17 cellular contexts compared by ENCODE assay signal in the genomic region with DNA sequence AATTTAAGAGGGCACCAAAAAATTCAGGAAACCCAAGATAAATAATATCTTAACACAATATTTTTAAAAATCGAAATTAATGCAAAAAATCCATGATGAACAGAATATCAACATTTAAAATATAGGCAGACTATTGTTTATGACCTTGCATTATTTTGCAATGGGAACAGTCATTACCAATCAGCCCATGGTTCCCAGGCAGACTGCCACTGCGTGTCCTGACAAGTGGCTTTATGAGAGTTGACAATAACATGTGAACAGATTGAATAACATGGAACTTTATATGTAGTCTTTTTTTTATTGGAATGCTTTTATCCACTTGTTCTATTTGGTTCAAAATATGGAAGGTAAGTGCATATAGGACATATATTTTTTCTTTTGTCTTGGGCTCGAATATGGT. TPM values are rescaled to one million over a fixed set of nuclear protein-coding genes. Genes with fewer than 3 reads are reported as not detected.
A peak's percentile ranks its signal among the peaks of the same experiment; 100 is the strongest.
DNase-seq lines count a peak whose midpoint lies in the region; ATAC-seq and TF ChIP-seq lines count a peak whose summit lies in the region.
"Had no signal": no experiment of that assay in that cellular context is flagged by ENCODE, and none has a peak within 500 bp of the region (broad histone marks: within the 10 kb centered on the region; RNA-seq: fewer than 3 reads in every experiment).

No MANE protein-coding gene starts in this region.

- 64% methylated on average over 3 of the region's 3 CpGs for WGBS in suprapubic skin

- H3K36me3 Mint-ChIP-seq in immature natural killer cell = peaks cover 0 to 3% (median 0%) of the 10 kb centered on the region in 3 donors
- H3K36me3 Mint-ChIP-seq: mesothelial cell of epicardium had no signal

- H3K36me3 ChIP-seq in HEK293 (ENCODE audit: control insufficient read depth in 2 of 2, insufficient read depth in 1 of 2, low read length in 2 of 2) (no peaks in the 10 kb centered on the region), adipocyte (ENCODE audit: control insufficient read depth, insufficient read depth, low read length, severe bottlenecking) (no peaks in the 10 kb centered on the region), suprapubic skin (no peaks in the 10 kb centered on the region)

- no peak for TF ChIP-seq POLR2A in suprapubic skin (IDR thresholded peaks at IDR 0.05)

- CTCF ChIA-PET in HEK293 (lab: Yijun Ruan, JAX) = interaction anchor here (0.7 to 5.6 kb wide), 6 partner anchors 11 to 42 kb away, joined by 3 to 30 read pairs (median 16); no protein-coding TSS in a partner anchor

- H3K9me3 ChIP-seq in HEK293 (ENCODE audit: control insufficient read depth, insufficient read depth, low read depth, low read length) (no peaks in the 10 kb centered on the region), adipocyte (ENCODE audit: control insufficient read depth, low read length) (no peaks in the 10 kb centered on the region), suprapubic skin (no peaks in the 10 kb centered on the region)

- peaks cover 0 to 7% (median 2%) of the 10 kb centered on the region in 3 donors for H3K27me3 Mint-ChIP-seq in immature natural killer cell (ENCODE audit: low read depth in 3 of 3)

- no peak overlapping the region for H3K4me3 Mint-ChIP-seq in immature natural killer cell
- H3K4me3 Mint-ChIP-seq: activated CD4-positive, alpha-beta T cell treated with anti-CD3 and anti-CD28 coated beads, Interleukin-2, amount 10 ng/mL, durations not matched to agents 24 days and 14 days; effector memory CD8-positive, alpha-beta T cell; mesothelial cell of epicardium had no signal

- 0 out of 2 replicates have a peak, but pooled peaks cover 6% of the 10 kb centered on the region for H3K4me1 ChIP-seq in HEK293 (ENCODE audit: control insufficient read depth, insufficient read depth, low read length)
- peaks cover 37% of the 10 kb centered on the region for H3K4me1 ChIP-seq in adipocyte (ENCODE audit: control insufficient read depth, insufficient read depth, low read length)
- H3K4me1 ChIP-seq in suprapubic skin = peaks cover 52% of the 10 kb centered on the region

- DNase-seq in adipocyte (ENCODE audit: low read depth) = peak; percentile 25
- DNase-seq in fibroblast of mammary gland (ENCODE audit: low read depth) = peak; percentile 27
- no peak for DNase-seq in suprapubic skin (ENCODE audit: low spot score in 2 of 2)
- no peak for DNase-seq in immature natural killer cell
- DNase-seq in HCEC 1CT = no peak
- DNase-seq: activated CD4-positive, alpha-beta T cell treated with anti-CD3 and anti-CD28 coated beads, Interleukin-2, amount 10 ng/mL, durations not matched to agents 24 days and 14 days; activated CD8-positive, alpha-beta memory T cell treated with anti-CD3 and anti-CD28 coated beads, Interleukin-2, amount 50 U/mL, for 4 hours; activated naive CD4-positive, alpha-beta T cell; DMS53; effector memory CD8-positive, alpha-beta T cell; NCI-H1417 treated with DMSO at 0.1 percent for 48 hours; NCI-H2227 treated with DMSO at 0.1 percent for 48 hours; retina; stimulated activated CD4-positive, alpha-beta T cell treated with anti-CD3 and anti-CD28 coated beads, Interleukin-2, amount 100 ng/mL, for 24 hours had no signal

- H3K9me3 Mint-ChIP-seq in immature natural killer cell = no peaks in the 10 kb centered on the region
- H3K9me3 Mint-ChIP-seq: activated CD4-positive, alpha-beta T cell treated with anti-CD3 and anti-CD28 coated beads, Interleukin-2, amount 10 ng/mL, durations not matched to agents 24 days and 14 days; effector memory CD8-positive, alpha-beta T cell had no signal

- peaks cover 20 to 23% of the 10 kb centered on the region in 2 donors for H3K4me1 Mint-ChIP-seq in immature natural killer cell

- ATAC-seq in HG02973 (IDR thresholded peaks at IDR 0.05; ENCODE audit: unreplicated experiment) = no peak
- ATAC-seq: effector memory CD8-positive, alpha-beta T cell had no signal

- TF ChIP-seq EP300 in suprapubic skin (IDR thresholded peaks at IDR 0.05) = no peak

- H3K9ac ChIP-seq in adipocyte (ENCODE audit: low read length) = no peak overlapping the region

- no peak overlapping the region for H3K27ac ChIP-seq in HEK293 (ENCODE audit: extremely low read depth, low read depth, low read length)
- peak overlapping the region; percentile 92 for H3K27ac ChIP-seq in suprapubic skin

- H3K4me3 ChIP-seq in HEK293 (ENCODE audit: low read depth, low read length) (no peak overlapping the region), adipocyte (ENCODE audit: low read length) (no peak overlapping the region), fibroblast of mammary gland (ENCODE audit: control insufficient read depth, low read depth, low read length) (no peak overlapping the region), suprapubic skin (no peak overlapping the region)

- TF ChIP-seq CTCF in HEK293 (tag by site-specific recombination; IDR thresholded peaks at IDR 0.05) (no peak), fibroblast of mammary gland (conservative IDR thresholded peaks at IDR 0.05; ENCODE audit: control insufficient read depth, insufficient read depth, low read depth, low read length) (no peak), suprapubic skin (IDR thresholded peaks at IDR 0.05) (no peak)

- peak overlapping the region in 3 of 6 donors; percentile 11 to 50 (median 11) for H3K27ac Mint-ChIP-seq in immature natural killer cell
- H3K27ac Mint-ChIP-seq: activated CD4-positive, alpha-beta T cell treated with anti-CD3 and anti-CD28 coated beads, Interleukin-2, amount 10 ng/mL, durations not matched to agents 24 days and 14 days; effector memory CD8-positive, alpha-beta T cell; mesothelial cell of epicardium had no signal

- H3K27me3 ChIP-seq in adipocyte (replicated peaks; ENCODE audit: control insufficient read depth, insufficient read depth, low read length) = no peaks in the 10 kb centered on the region
- H3K27me3 ChIP-seq in suprapubic skin = no peaks in the 10 kb centered on the region

- POLR2A ChIA-PET in HEK293 (lab: Yijun Ruan, JAX) = interaction anchor here (1.1 kb wide), 1 partner anchor 11 kb away, joined by 3 read pairs; no protein-coding TSS in a partner anchor

TF ChIP-seq in HEK293, 187 proteins besides CTCF, POLR2A, EP300 and RAD21:
- TF ChIP-seq ZEB2 (tag by site-specific recombination; IDR thresholded peaks at IDR 0.05) = no peak
- no peak for TF ChIP-seq ZNF510 (tag by site-specific recombination; IDR thresholded peaks at IDR 0.05; ENCODE audit: insufficient replicate concordance)
- TF ChIP-seq ZBTB8A (tag by site-specific recombination; IDR thresholded peaks at IDR 0.05) = 0 out of 2 replicates have a peak, but pooled peaks have one; percentile 19
- TF ChIP-seq ZNF341 (tag by site-specific recombination; IDR thresholded peaks at IDR 0.05; ENCODE audit: low read depth) = no peak
- TF ChIP-seq MZF1 (tag by site-specific recombination; IDR thresholded peaks at IDR 0.05; ENCODE audit: borderline replicate concordance) = no peak
- TF ChIP-seq ATF2 (tag by site-specific recombination; IDR thresholded peaks at IDR 0.05; ENCODE audit: low read depth) = no peak

RNA-seq across cellular contexts. Expression of gene AVPI1, which starts 3.1 kb away (rescaled TPM):
- 100 to 1,000 TPM; 118 to 178 (median 142) TPM for total RNA-seq in suprapubic skin
- polyA plus RNA-seq in immature natural killer cell = 10 to 100 TPM in 1 of 3 donors, 1 to 10 TPM in 2; 3.0 to 14.1 (median 4.4) TPM

RNA-seq across cellular contexts. Expression of gene MARVELD1, which starts 23.4 kb away (rescaled TPM):
- 10 to 100 TPM; 25.8 to 36.7 (median 31.0) TPM for total RNA-seq in suprapubic skin
- polyA plus RNA-seq in immature natural killer cell = 1 to 10 TPM in 1 of 3 donors, under 1 TPM in 1, not detected in 1; 0.19 to 1.0 TPM

RNA-seq across cellular contexts. Expression of gene ZFYVE27, which starts 46.8 kb away (rescaled TPM):
- total RNA-seq in suprapubic skin = 10 to 100 TPM; 25.8 to 60.5 (median 39.6) TPM
- polyA plus RNA-seq in immature natural killer cell = 10 to 100 TPM; 20.0 to 31.8 (median 26.1) TPM

RNA-seq across cellular contexts. Expression of gene PI4K2A, which starts 49.7 kb away (rescaled TPM):
- 10 to 100 TPM; 13.2 to 24.0 (median 20.9) TPM for total RNA-seq in suprapubic skin
- polyA plus RNA-seq in immature natural killer cell = 10 to 100 TPM; 12.6 to 19.6 (median 17.6) TPM

RNA-seq across cellular contexts. Expression of gene MORN4, which starts 56.8 kb away (rescaled TPM):
- 1 to 10 TPM; 1.3 to 5.6 (median 2.4) TPM for total RNA-seq in suprapubic skin
- polyA plus RNA-seq in immature natural killer cell = 1 to 10 TPM in 2 of 3 donors, under 1 TPM in 1; 0.80 to 6.1 (median 1.1) TPM

Comparison
In these comparisons a context has a peak if more than half of its experiments do, and no peak if none do; other contexts are left out.
1. DNase-seq: peak in adipocyte (single experiment) and fibroblast of mammary gland (single experiment); none in suprapubic skin (0 of 2), immature natural killer cell (0 of 3) and HCEC 1CT (single experiment).